ENCODE assay signal across 12 cellular contexts in the genomic region with DNA sequence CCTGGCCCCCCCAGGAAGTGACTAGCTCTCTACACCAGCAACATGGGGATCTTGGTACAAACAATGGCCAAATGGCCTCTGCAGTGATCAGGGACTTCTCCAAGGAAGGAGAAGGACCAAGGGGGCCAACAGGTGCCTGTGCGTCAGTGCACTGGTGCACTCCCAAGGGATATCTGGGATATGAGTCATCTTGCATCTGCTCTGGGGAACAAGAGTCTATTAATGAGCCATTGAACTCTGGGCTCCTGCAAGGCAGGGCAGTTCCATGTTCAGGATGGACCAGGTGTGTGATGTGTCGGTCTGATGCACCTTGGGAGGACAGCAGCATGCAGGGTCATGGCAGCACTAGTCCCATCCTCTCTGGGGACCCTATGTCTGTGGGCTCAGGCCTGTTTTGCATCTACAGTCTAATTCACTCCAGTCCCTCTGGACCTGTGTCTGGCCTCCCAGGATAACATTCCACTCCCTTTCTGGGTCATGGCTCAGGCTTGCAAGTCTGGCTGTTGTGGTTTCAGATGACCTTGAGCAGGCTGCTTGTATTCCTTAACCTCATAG.
DNase-seq lines count a peak whose midpoint lies in the region; ATAC-seq, FAIRE-seq and TF ChIP-seq lines count a peak whose summit lies in the region.
"Had no signal": no experiment of that assay in that cellular context is flagged by ENCODE, and none has a peak within 500 bp of the region (broad histone marks: within the 10 kb centered on the region; RNA-seq: fewer than 3 reads in every experiment).

No MANE protein-coding gene starts in this region.

- H3K4me1 ChIP-seq in A673 (ENCODE audit: insufficient read depth, low read length, poor library complexity, severe bottlenecking) (no peaks in the 10 kb centered on the region), SJCRH30 (peaks cover 42% of the 10 kb centered on the region), kidney (ENCODE audit: control insufficient read depth in 1 of 2, insufficient read depth in 1 of 2, low read depth in 1 of 2, low read length in 2 of 2) (peaks cover 44 to 46% of the 10 kb centered on the region in 2 donors)
- H3K4me1 ChIP-seq: uterus had no signal

- ATAC-seq in HG02852 (IDR thresholded peaks at IDR 0.05; ENCODE audit: unreplicated experiment) = no peak

- H3K27me3 ChIP-seq in A673 (replicated peaks; ENCODE audit: insufficient read depth, low read depth, low read length, poor library complexity) (peaks cover 5% of the 10 kb centered on the region), SJCRH30 (no peaks in the 10 kb centered on the region)
- H3K27me3 ChIP-seq: uterus had no signal

- no TSS peak for BruUV-seq in A673 (replicated peaks; lab: Mats Ljungman, UMichigan)

- peak; percentile 6 for DNase-seq in A673 (ENCODE audit: low spot score)
- peak; percentile 2 for DNase-seq in ELR (ENCODE audit: low read depth)
- DNase-seq in SJCRH30 = peak; percentile 93 to 95
- DNase-seq in kidney = no peak
- DNase-seq in NCI-H2081 (lab: John Stamatoyannopoulos, UW) = no peak
- DNase-seq in pons (ENCODE audit: low spot score) = no peak
- DNase-seq in NCI-H748 treated with DMSO at 0.1 percent for 48 hours (lab: John Stamatoyannopoulos, UW) = no peak
- DNase-seq: H9; SHP77; stimulated activated CD8-positive, alpha-beta memory T cell treated with anti-CD3 and anti-CD28 coated beads, Interleukin-4, amount 100 ng/mL, for 48 hours; uterus had no signal

- H3K27ac ChIP-seq in A673 (ENCODE audit: low read depth, low read length, poor library complexity, severe bottlenecking) (no peak overlapping the region), SJCRH30 (peak overlapping the region; percentile 89), kidney (ENCODE audit: low read depth in 2 of 2, low read length in 2 of 2) (peak overlapping the region; percentile 66 to 72)
- H3K27ac ChIP-seq: uterus had no signal

- intact Hi-C loops in A673 (cut with micrococcal nuclease; ENCODE audit: unreplicated experiment) = no loop called here
- intact Hi-C loops in kidney (cut with DNase I) = no loop called here

- CTCF ChIA-PET in A673 (lab: Charles Lee) = no interaction called here

- POLR2A ChIA-PET in A673 (lab: Charles Lee; ENCODE audit: low non-redundant PET) = no interaction called here

- TF ChIP-seq CTCF in A673 (conservative IDR thresholded peaks at IDR 0.05; ENCODE audit: low read depth, low read length) = no peak
- TF ChIP-seq CTCF in kidney (IDR thresholded peaks at IDR 0.05; ENCODE audit: borderline replicate concordance, extremely low read depth, insufficient read depth) = no peak

- H3K9me3 ChIP-seq in A673 (ENCODE audit: low read depth, low read length, poor library complexity, severe bottlenecking) (no peaks in the 10 kb centered on the region), SJCRH30 (replicated peaks) (no peaks in the 10 kb centered on the region), kidney (ENCODE audit: control insufficient read depth in 1 of 2, low read length in 2 of 2) (no peaks in the 10 kb centered on the region)
- H3K9me3 ChIP-seq: uterus had no signal

- FAIRE-seq in kidney (lab: Jason Lieb, UNC) = no peak

- H3K9ac ChIP-seq in kidney (ENCODE audit: low read length in 2 of 2) = no peak overlapping the region

- H3K36me3 ChIP-seq in A673 (ENCODE audit: insufficient read depth, low read length, poor library complexity, severe bottlenecking) (no peaks in the 10 kb centered on the region), SJCRH30 (no peaks in the 10 kb centered on the region), kidney (ENCODE audit: control insufficient read depth in 1 of 2, insufficient read depth in 2 of 2, low read length in 2 of 2) (no peaks in the 10 kb centered on the region)
- H3K36me3 ChIP-seq: uterus had no signal

- H3K4me3 ChIP-seq in A673 (ENCODE audit: low read depth, low read length, poor library complexity, severe bottlenecking) (no peak overlapping the region), SJCRH30 (no peak overlapping the region), kidney (ENCODE audit: low read length in 2 of 2) (no peak overlapping the region)
- H3K4me3 ChIP-seq: uterus had no signal

Comparison
In these comparisons a context has a peak if more than half of its experiments do, and no peak if none do; other contexts are left out.
1. DNase-seq: peak in A673 (single experiment), ELR (single experiment) and SJCRH30 (2 of 2); none in kidney (single experiment), NCI-H2081 (0 of 2), pons (single experiment) and NCI-H748 treated with DMSO at 0.1 percent for 48 hours (single experiment).